ENCODE assay signal across 1 cellular context in genomic region chr17:4535667-4536258, GRCh38.
TF ChIP-seq lines count a peak whose summit lies in the region.

No MANE protein-coding gene starts in this region.

TF ChIP-seq in H1, 55 proteins besides CTCF, POLR2A, EP300 and RAD21:
- TF ChIP-seq RBBP5 (IDR thresholded peaks at IDR 0.05; ENCODE audit: borderline replicate concordance, low read depth, low read length), result 0 out of 2 replicates have a peak, but pooled peaks have one; percentile 4
- TF ChIP-seq CHD1 (IDR thresholded peaks at IDR 0.05; ENCODE audit: low read depth, low read length), result no peak
- no peak for TF ChIP-seq TAF7 (optimal IDR thresholded peaks at IDR 0.05; ENCODE audit: borderline replicate concordance, low read depth, low read length)
- 0 out of 2 replicates have a peak, but pooled peaks have one; percentile 30 for TF ChIP-seq POLR2AphosphoS5 (IDR thresholded peaks at IDR 0.05; ENCODE audit: low read depth, low read length)
- TF ChIP-seq E2F6 (IDR thresholded peaks at IDR 0.05), result no peak
